33 cellular contexts compared by ENCODE assay signal in the genomic region with DNA sequence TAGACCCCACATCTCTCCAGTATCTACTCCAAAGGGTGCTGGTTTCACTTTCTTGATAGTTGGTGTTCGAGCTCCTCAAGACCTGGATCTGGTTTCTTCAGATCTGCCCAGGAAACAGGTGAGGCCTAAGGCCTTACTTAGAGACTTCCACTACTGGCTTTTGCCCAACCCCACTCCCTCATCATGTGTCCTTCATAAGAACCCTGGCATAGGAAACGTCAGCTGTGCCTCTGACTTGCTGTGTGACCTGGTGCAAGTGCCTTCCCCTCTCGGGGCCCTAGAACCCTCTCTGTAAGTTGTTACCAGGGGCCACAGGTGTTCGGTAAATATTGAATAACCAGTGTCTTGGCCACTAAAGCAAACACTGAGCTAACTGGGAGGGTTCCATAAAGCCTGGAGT. TPM values are rescaled to one million over a fixed set of nuclear protein-coding genes. Genes with fewer than 3 reads are reported as not detected.
A peak's percentile ranks its signal among the peaks of the same experiment; 100 is the strongest.
DNase-seq lines count a peak whose midpoint lies in the region; ATAC-seq, FAIRE-seq and TF ChIP-seq lines count a peak whose summit lies in the region.
"Had no signal": no experiment of that assay in that cellular context is flagged by ENCODE, and none has a peak within 500 bp of the region (broad histone marks: within the 10 kb centered on the region; RNA-seq: fewer than 3 reads in every experiment).

No MANE protein-coding gene starts in this region.

- peak; percentile 18 for FAIRE-seq in GM12878 (lab: Jason Lieb, UNC)
- FAIRE-seq: GM12891, H54, HTR-8/SVneo had no signal

- in situ Hi-C loops in GM12878 (cut with MboI), result no loop called here

- no peaks in the 10 kb centered on the region for H3K27me3 Mint-ChIP-seq in osteocyte (ENCODE audit: unreplicated experiment)

- intact Hi-C loops in GM12878 (cut with micrococcal nuclease; ENCODE audit: unreplicated experiment), result loop anchor here (5.0 kb wide), 2 partner anchors 83 to 192 kb away; no protein-coding TSS in a partner anchor

- no peak for TF ChIP-seq EP300 in GM12878 (IDR thresholded peaks at IDR 0.05; ENCODE audit: borderline replicate concordance in 1 of 2, control insufficient read depth in 1 of 2, low read depth in 2 of 2, low read length in 2 of 2)

- H3K4me1 ChIP-seq in GM12878 (ENCODE audit: control insufficient read depth, insufficient read depth, low read length), result peaks cover 14% of the 10 kb centered on the region
- peaks cover 0 to 29% (median 7%) of the 10 kb centered on the region in 4 donors for H3K4me1 ChIP-seq in Peyer's patch

- H3K27ac ChIP-seq in GM12878 (ENCODE audit: control insufficient read depth, insufficient read depth) (no peak overlapping the region), Peyer's patch (no peak overlapping the region)
- H3K27ac ChIP-seq: brain microvascular endothelial cell, dorsolateral prefrontal cortex, gastroesophageal sphincter, KMS-11, lower lobe of right lung, thoracic aorta, uterus had no signal

- H3K9me3 ChIP-seq in GM12878 (replicated peaks; ENCODE audit: control insufficient read depth, insufficient read depth, low read length) (no peaks in the 10 kb centered on the region), Peyer's patch (no peaks in the 10 kb centered on the region)
- H3K9me3 ChIP-seq: gastroesophageal sphincter, lower lobe of right lung, thoracic aorta, uterus had no signal

- H3K9me3 Mint-ChIP-seq in osteocyte (ENCODE audit: unreplicated experiment), result no peaks in the 10 kb centered on the region
- H3K9me3 Mint-ChIP-seq: activated naive CD4-positive, alpha-beta T cell treated with anti-CD3 and anti-CD28 coated beads, Interleukin-2, amount 50 U/mL, for 24 hours; activated T-helper 2 cell treated with anti-CD3 and anti-CD28 coated beads, Interferon-gamma antibody, Interleukin-2, Interleukin-4, amounts not matched to agents 10 μg/mL and 5 μg/mL and 100 μg/mL, durations not matched to agents 14 hours and 24 hours and 36 hours; natural killer cell; stimulated activated naive CD8-positive, alpha-beta T cell treated with anti-CD3 and anti-CD28 coated beads, Interleukin-15, amount 100 ng/mL, for 72 hours had no signal

- no peak for TF ChIP-seq RAD21 in GM12878 (IDR thresholded peaks at IDR 0.05; ENCODE audit: insufficient read depth, low read depth, low read length)

- no peak overlapping the region for H3K27ac Mint-ChIP-seq in osteocyte (ENCODE audit: unreplicated experiment)
- H3K27ac Mint-ChIP-seq: activated naive CD4-positive, alpha-beta T cell treated with anti-CD3 and anti-CD28 coated beads, Interleukin-2, amount 50 U/mL, for 24 hours; activated T-helper 2 cell treated with anti-CD3 and anti-CD28 coated beads, Interferon-gamma antibody, Interleukin-2, Interleukin-4, amounts not matched to agents 10 μg/mL and 5 μg/mL and 100 μg/mL, durations not matched to agents 14 hours and 24 hours and 36 hours; natural killer cell; stimulated activated naive CD8-positive, alpha-beta T cell treated with anti-CD3 and anti-CD28 coated beads, Interleukin-15, amount 100 ng/mL, for 72 hours; T-helper 17 cell had no signal

- BruUV-seq in GM12878 (replicated peaks; lab: Mats Ljungman, UMichigan), result no TSS peak

- no peaks in the 10 kb centered on the region for H3K27me3 ChIP-seq in GM12878 (replicated peaks in 1 of 2; ENCODE audit: control insufficient read depth in 2 of 2, insufficient read depth in 2 of 2, low read length in 1 of 2)
- H3K27me3 ChIP-seq in Peyer's patch, result peaks cover 0 to 17% of the 10 kb centered on the region in 2 donors
- H3K27me3 ChIP-seq: brain microvascular endothelial cell had no signal

- POLR2A ChIA-PET in GM12878 (lab: Charles Lee), result no interaction called here

- TF ChIP-seq CTCF in AG09309 (IDR thresholded peaks at IDR 0.05; ENCODE audit: control insufficient read depth, insufficient read depth, low read depth, low read length, missing control alignments) (no peak), GM12878 (IDR thresholded peaks at IDR 0.05 in 2 of 3, conservative IDR thresholded peaks at IDR 0.05 in 1 of 3; ENCODE audit: control insufficient read depth in 2 of 3, extremely low read depth in 1 of 3, insufficient read depth in 1 of 3, low read depth in 3 of 3, low read length in 3 of 3) (no peak), osteocyte (IDR thresholded peaks at IDR 0.05) (no peak), Peyer's patch (IDR thresholded peaks at IDR 0.05) (no peak)

- H3K9ac ChIP-seq in GM12878 (ENCODE audit: control insufficient read depth, insufficient read depth, low read length), result no peak overlapping the region
- H3K9ac ChIP-seq: KMS-11 had no signal

- no peak for DNase-seq in AG09309 (ENCODE audit: low read depth)
- DNase-seq in GM12878 (ENCODE audit: low read depth, low spot score), result no peak
- peak; percentile 49 for DNase-seq in osteocyte (ENCODE audit: extremely low spot score, unreplicated experiment)
- no peak for DNase-seq in 8988T
- no peak for DNase-seq in Peyer's patch
- no peak for DNase-seq in stimulated activated naive CD4-positive, alpha-beta T cell (lab: John Stamatoyannopoulos, UW)
- DNase-seq: activated CD4-positive, CD25-positive, alpha-beta regulatory T cell treated with anti-CD3 and anti-CD28 coated beads, Interleukin-2, amount 50 U/mL, for 72 hours; amniotic stem cell; brain microvascular endothelial cell; CD4-positive, alpha-beta memory T cell; dorsolateral prefrontal cortex; lower lobe of right lung; natural killer cell; NCI-H1930; NCI-H2171 treated with DMSO at 0.1 percent for 48 hours; NCI-H510A; occipital lobe; stimulated activated CD4-positive, alpha-beta T cell treated with anti-CD3 and anti-CD28 coated beads, Interleukin-2, amount 100 ng/mL, for 24 hours; stimulated activated naive CD8-positive, alpha-beta T cell treated with anti-CD3 and anti-CD28 coated beads, Interleukin-15, amount 100 ng/mL, for 72 hours; T-helper 17 cell; uterus had no signal

- peaks cover 0 to 1% of the 10 kb centered on the region in 2 experiments; a peak in 1 of 4 replicates for H3K36me3 ChIP-seq in GM12878 (ENCODE audit: control insufficient read depth in 2 of 2, insufficient read depth in 2 of 2, low read length in 1 of 2)
- H3K36me3 ChIP-seq in Peyer's patch, result no peaks in the 10 kb centered on the region
- H3K36me3 ChIP-seq: brain microvascular endothelial cell, gastroesophageal sphincter, lower lobe of right lung, thoracic aorta, uterus had no signal

- no peak overlapping the region for H3K4me2 ChIP-seq in GM12878 (ENCODE audit: control insufficient read depth, insufficient read depth)
- H3K4me2 ChIP-seq: KMS-11 had no signal

- peaks cover 10% of the 10 kb centered on the region for H3K36me3 Mint-ChIP-seq in osteocyte (ENCODE audit: unreplicated experiment)
- H3K36me3 Mint-ChIP-seq: activated naive CD4-positive, alpha-beta T cell treated with anti-CD3 and anti-CD28 coated beads, Interleukin-2, amount 50 U/mL, for 24 hours; CD4-positive, alpha-beta memory T cell; natural killer cell had no signal

- H3K4me3 ChIP-seq in AG09309 (ENCODE audit: control insufficient read depth, low read depth, low read length) (peak overlapping the region; percentile 98), GM08714 (ENCODE audit: low read length) (peak overlapping the region; percentile 52; the same call in 1 of the 2 replicates), GM12878 (no peak overlapping the region), Peyer's patch (no peak overlapping the region)
- H3K4me3 ChIP-seq: dorsolateral prefrontal cortex, gastroesophageal sphincter, lower lobe of right lung, thoracic aorta, uterus had no signal

- peaks cover 42% of the 10 kb centered on the region for H3K4me1 Mint-ChIP-seq in osteocyte (ENCODE audit: unreplicated experiment)

- H3K79me2 ChIP-seq in GM12878 (ENCODE audit: control insufficient read depth, insufficient read depth, low read length), result peaks cover 4% of the 10 kb centered on the region

- H4K20me1 ChIP-seq in GM12878 (ENCODE audit: control insufficient read depth, insufficient read depth), result no peaks in the 10 kb centered on the region

- RAD21 ChIA-PET in GM12878 (lab: Charles Lee; ENCODE audit: unreplicated experiment), result interaction anchor here (1.8 kb wide), 1 partner anchor 102 kb away, joined by 6 read pairs; no protein-coding TSS in a partner anchor

- TF ChIP-seq POLR2A in GM12878 (IDR thresholded peaks at IDR 0.05; ENCODE audit: low read depth, low read length) (no peak), Peyer's patch (IDR thresholded peaks at IDR 0.05) (no peak)

- 85% methylated on average over 4 of the region's 4 CpGs for WGBS in GM12878 (ENCODE audit: insufficient coverage, insufficient replicate concordance, low lambda C conversion rate, missing lambda C conversion rate)

- H3K4me3 Mint-ChIP-seq in osteocyte (ENCODE audit: unreplicated experiment), result no peak overlapping the region
- H3K4me3 Mint-ChIP-seq: activated naive CD4-positive, alpha-beta T cell treated with anti-CD3 and anti-CD28 coated beads, Interleukin-2, amount 50 U/mL, for 24 hours; natural killer cell; stimulated activated naive CD8-positive, alpha-beta T cell treated with anti-CD3 and anti-CD28 coated beads, Interleukin-15, amount 100 ng/mL, for 72 hours; T-helper 17 cell had no signal

- ATAC-seq in GM12878, result no peak
- ATAC-seq: gastroesophageal sphincter; lower lobe of right lung; natural killer cell; Right ventricle myocardium inferior; stimulated activated naive CD8-positive, alpha-beta T cell treated with anti-CD3 and anti-CD28 coated beads, Interleukin-15, amount 100 ng/mL, for 72 hours; T-helper 17 cell had no signal

- no peak overlapping the region for H2AFZ ChIP-seq in GM12878 (ENCODE audit: control insufficient read depth, low read depth, low read length)

- CTCF ChIA-PET in GM12878 (lab: Yijun Ruan, JAX), result interaction anchor here (0.5 to 2.6 kb wide), 6 partner anchors 10 to 1215 kb away, joined by 3 to 21 read pairs (median 3); no protein-coding TSS in a partner anchor

- SMC1A ChIA-PET in GM12878 (lab: Charles Lee; ENCODE audit: uncharacterized antibody, unreplicated experiment), result interaction anchor here (0.8 to 1.0 kb wide), 3 partner anchors 10 to 260 kb away, joined by 3 read pairs; no protein-coding TSS in a partner anchor

RNA-seq across cellular contexts. Expression of gene OXTR, which starts 3.9 kb away (rescaled TPM):
- 18.3 and 21.0 TPM in 2 replicates for total RNA-seq in GM12878 (2013; cell fraction: nucleolus; rRNA removed)
- total RNA-seq in GM12878 (2014; rRNA removed), result 3.1 and 3.5 TPM in 2 replicates
- 2.1 and 2.5 TPM in 2 replicates for total RNA-seq in GM12878 (2014; rRNA removed; fragmentation: Illumina TruSeq; extraction: Trizol)
- total RNA-seq in GM12878 (2021), result 3.9 and 5.0 TPM in 2 replicates
- 1.5 TPM for polyA plus RNA-seq in GM12878 (2011; ENCODE audit: low read depth)
- 5.3 and 5.9 TPM in 2 replicates for polyA plus RNA-seq in GM12878 (2011; rRNA removed)
- polyA plus RNA-seq in GM12878 (2011; cell fraction: cytosol; rRNA removed), result 4.4 and 5.8 TPM in 2 replicates
- polyA plus RNA-seq in GM12878 (2011; cell fraction: nucleus; rRNA removed), result 8.6 and 10.9 TPM in 2 replicates
- 3.3 and 3.5 TPM in 2 replicates for polyA plus RNA-seq in GM12878 (2012)
- 2.4 and 4.1 TPM in 2 replicates for polyA plus RNA-seq in GM12878 (2014; fragmentation: Illumina TruSeq; extraction: Trizol)
- polyA plus RNA-seq in GM12878 (2014; fragmentation: Nextera tagmentation; extraction: Ambion mirVana), result 1 to 10 TPM in 1 of 2 experiments, under 1 TPM in 1; 0.43 to 1.2 TPM
- 1.9 and 2.8 TPM in 2 replicates for polyA plus RNA-seq in GM12878 (2014; rRNA removed)
- 1 to 10 TPM; 2.6 to 2.8 TPM for polyA plus RNA-seq in GM12878 (2016; fragmentation: Nextera tagmentation; extraction: Ambion mirVana)
- polyA minus RNA-seq in GM12878 (2011; rRNA and poly(A)+ RNA removed), result 7.4 and 8.3 TPM in 2 replicates
- polyA minus RNA-seq in GM12878 (2011; cell fraction: cytosol; rRNA and poly(A)+ RNA removed), result 4.7 and 6.8 TPM in 2 replicates
- 9.3 and 14.8 TPM in 2 replicates for polyA minus RNA-seq in GM12878 (2011; cell fraction: nucleus; rRNA and poly(A)+ RNA removed)
- 23.8 and 24.0 TPM in 2 replicates for total RNA-seq in osteocyte
- total RNA-seq in Peyer's patch, result under 1 TPM in 1 of 4 donors, not detected in 3; 0.27 TPM

RNA-seq across cellular contexts. Expression of gene CAV3, which starts 31.9 kb away (rescaled TPM):
- total RNA-seq in GM12878 (2013; cell fraction: nucleolus; rRNA removed), result not detected in 2 replicates
- total RNA-seq in GM12878 (2014; rRNA removed) (not detected in 2 replicates), GM12878 (2014; rRNA removed; fragmentation: Illumina TruSeq; extraction: Trizol) (not detected in 2 replicates), GM12878 (2021) (not detected in 2 replicates), osteocyte (not detected in 2 replicates), Peyer's patch (not detected)
- not detected for polyA plus RNA-seq in GM12878 (2011; ENCODE audit: low read depth)
- polyA plus RNA-seq in GM12878 (2011; rRNA removed) (not detected in 2 replicates), GM12878 (2014; fragmentation: Illumina TruSeq; extraction: Trizol) (not detected in 2 replicates), GM12878 (2014; fragmentation: Nextera tagmentation; extraction: Ambion mirVana) (not detected), GM12878 (2014; rRNA removed) (not detected in 2 replicates), GM12878 (2016; fragmentation: Nextera tagmentation; extraction: Ambion mirVana) (not detected)
- not detected in 2 replicates for polyA plus RNA-seq in GM12878 (2011; cell fraction: cytosol; rRNA removed)
- polyA plus RNA-seq in GM12878 (2011; cell fraction: nucleus; rRNA removed), result not detected in 2 replicates
- not detected in 2 replicates for polyA plus RNA-seq in GM12878 (2012)
- polyA minus RNA-seq in GM12878 (2011; rRNA and poly(A)+ RNA removed), result not detected in 2 replicates
- polyA minus RNA-seq in GM12878 (2011; cell fraction: cytosol; rRNA and poly(A)+ RNA removed), result not detected in 2 replicates
- not detected in 2 replicates for polyA minus RNA-seq in GM12878 (2011; cell fraction: nucleus; rRNA and poly(A)+ RNA removed)
- total RNA-seq: activated T-helper 2 cell treated with anti-CD3 and anti-CD28 coated beads, Interferon-gamma antibody, Interleukin-2, Interleukin-4, amounts not matched to agents 10 μg/mL and 5 μg/mL and 100 μg/mL, durations not matched to agents 14 hours and 24 hours and 36 hours; CD4-positive, alpha-beta memory T cell; cerebellum; Daoy; gastroesophageal sphincter; lower lobe of right lung; natural killer cell; occipital lobe; T-helper 17 cell; thoracic aorta; uterus had no signal
- polyA plus RNA-seq: CD4-positive, alpha-beta memory T cell had no signal

Comparison
In these comparisons a context has a peak if more than half of its experiments do, and no peak if none do; other contexts are left out.
1. H3K4me3 ChIP-seq: peak in AG09309 (single experiment) and GM08714 (single experiment); none in GM12878 (single experiment) and Peyer's patch (0 of 4).